8 cellular contexts compared by ENCODE assay signal in genomic region chrX:40734956-40735317, GRCh38. TPM values are rescaled to one million over a fixed set of nuclear protein-coding genes. Genes with fewer than 3 reads are reported as not detected.
DNase-seq lines count a peak whose midpoint lies in the region; ATAC-seq, FAIRE-seq and TF ChIP-seq lines count a peak whose summit lies in the region.

No MANE protein-coding gene starts in this region.

- 6% methylated on average over 3 of the region's 20 CpGs for WGBS in esophagus muscularis mucosa

- FAIRE-seq in GM12892 (lab: Jason Lieb, UNC) = no peak

- H3K4me2 ChIP-seq in DND-41 (ENCODE audit: insufficient read depth, low read length) = peak overlapping the region; percentile 74
- H3K4me2 ChIP-seq in neural progenitor cell = peak overlapping the region; percentile 76

- peaks cover 12% of the 10 kb centered on the region for H3F3A ChIP-seq in neural progenitor cell (ENCODE audit: low read depth)

- no peak for TF ChIP-seq CTCF in DND-41 (IDR thresholded peaks at IDR 0.05; ENCODE audit: borderline replicate concordance, extremely low read depth, low read length, poor library complexity, severe bottlenecking)
- TF ChIP-seq CTCF in esophagus muscularis mucosa (IDR thresholded peaks at IDR 0.05) = no peak
- TF ChIP-seq CTCF in neural progenitor cell (IDR thresholded peaks at IDR 0.05) = no peak

- peaks cover 63% of the 10 kb centered on the region for H3K79me2 ChIP-seq in DND-41 (ENCODE audit: insufficient read depth, low read length)
- H3K79me2 ChIP-seq in neural progenitor cell (ENCODE audit: low read depth) = peaks cover 50% of the 10 kb centered on the region

- intact Hi-C loops in esophagus muscularis mucosa (cut with DNase I) = loop anchor here (10.0 kb wide), 2 partner anchors 350 to 380 kb away; partner anchors contain the start of gene USP9X

- H3K4me1 ChIP-seq in DND-41 (ENCODE audit: insufficient read depth, low read length) = peaks cover 35% of the 10 kb centered on the region
- H3K4me1 ChIP-seq in esophagus muscularis mucosa = peaks cover 0 to 43% (median 35%) of the 10 kb centered on the region in 4 donors
- peaks cover 12% of the 10 kb centered on the region for H3K4me1 ChIP-seq in neural progenitor cell

- H3K9ac ChIP-seq in DND-41 (ENCODE audit: low read depth, low read length) (peak overlapping the region; percentile 76), neural progenitor cell (peak overlapping the region; percentile 59)

- H3K4me1 Mint-ChIP-seq in neural progenitor cell = peaks cover 14% of the 10 kb centered on the region

- no peak for TF ChIP-seq EP300 in esophagus muscularis mucosa (IDR thresholded peaks at IDR 0.05)

- H3K9me3 Mint-ChIP-seq in neural progenitor cell = peaks cover 4% of the 10 kb centered on the region

- peaks cover 3% of the 10 kb centered on the region for H3K36me3 Mint-ChIP-seq in neural progenitor cell

- H3K27ac ChIP-seq in DND-41 (ENCODE audit: low read length) = peak overlapping the region; percentile 95
- peak overlapping the region; percentile 85 to 96 (median 93) for H3K27ac ChIP-seq in esophagus muscularis mucosa (replicated peaks in 1 of 4)
- H3K27ac ChIP-seq in neural progenitor cell = peak overlapping the region; percentile 94

- ATAC-seq in DND-41 (ENCODE audit: insufficient read depth, low read depth) = peak; percentile 37
- ATAC-seq in HG03342 (IDR thresholded peaks at IDR 0.05; ENCODE audit: unreplicated experiment) = peak; percentile 19
- ATAC-seq in HG03354 (IDR thresholded peaks at IDR 0.05; ENCODE audit: poor library complexity, severe bottlenecking, unreplicated experiment) = no peak
- ATAC-seq in GM18870 (IDR thresholded peaks at IDR 0.05; ENCODE audit: unreplicated experiment) = no peak

- H3K27me3 ChIP-seq in DND-41 (ENCODE audit: insufficient read depth, low read length, poor library complexity) = no peaks in the 10 kb centered on the region
- peaks cover 0 to 4% (median 0%) of the 10 kb centered on the region in 4 donors for H3K27me3 ChIP-seq in esophagus muscularis mucosa
- H3K27me3 ChIP-seq in neural progenitor cell = no peaks in the 10 kb centered on the region

- H2AFZ ChIP-seq in DND-41 (ENCODE audit: low read depth, low read length) (peak overlapping the region; percentile 65), neural progenitor cell (replicated peaks) (no peak overlapping the region)

- H3K9me3 ChIP-seq in DND-41 (ENCODE audit: insufficient read depth, low read length, severe bottlenecking) (no peaks in the 10 kb centered on the region), esophagus muscularis mucosa (no peaks in the 10 kb centered on the region), neural progenitor cell (ENCODE audit: low read depth) (no peaks in the 10 kb centered on the region)

- DNase-seq in DND-41 (peak; percentile 46), esophagus muscularis mucosa (ENCODE audit: extremely low spot score) (no peak), neural progenitor cell (ENCODE audit: low spot score) (no peak), GM12892 (ENCODE audit: insufficient read length) (no peak)
- peak; percentile 34 for DNase-seq in activated CD4-positive, alpha-beta T cell treated with anti-CD3 and anti-CD28 coated beads for 48 hours

- TF ChIP-seq POLR2A in esophagus muscularis mucosa (IDR thresholded peaks at IDR 0.05; ENCODE audit: low read depth) = no peak
- no peak for TF ChIP-seq POLR2A in GM12892 (IDR thresholded peaks at IDR 0.05; ENCODE audit: low read depth, low read length)

- H3K4me3 Mint-ChIP-seq in neural progenitor cell = peak overlapping the region; percentile 93

- H3K27ac Mint-ChIP-seq in neural progenitor cell = peak overlapping the region; percentile 96

- peaks cover 2% of the 10 kb centered on the region for H3K27me3 Mint-ChIP-seq in neural progenitor cell (ENCODE audit: insufficient read depth, low read depth)

- no peaks in the 10 kb centered on the region for H3K36me3 ChIP-seq in DND-41 (ENCODE audit: insufficient read depth, low read length)
- no peaks in the 10 kb centered on the region for H3K36me3 ChIP-seq in esophagus muscularis mucosa
- H3K36me3 ChIP-seq in neural progenitor cell = no peaks in the 10 kb centered on the region

- H4K20me1 ChIP-seq in DND-41 (ENCODE audit: insufficient read depth, low read length) = no peaks in the 10 kb centered on the region; the same call in 1 of the 2 replicates
- H4K20me1 ChIP-seq in neural progenitor cell (ENCODE audit: low read depth) = peaks cover 31% of the 10 kb centered on the region

- peak overlapping the region; percentile 34 to 66 for H3K4me3 ChIP-seq in DND-41 (ENCODE audit: low read depth in 1 of 2, low read length in 2 of 2)
- H3K4me3 ChIP-seq in esophagus muscularis mucosa = peak overlapping the region; percentile 71 to 78 (median 73)
- H3K4me3 ChIP-seq in neural progenitor cell = peak overlapping the region; percentile 67

RNA-seq across cellular contexts. Expression of gene MED14, which starts 0.4 kb away (rescaled TPM):
- total RNA-seq in esophagus muscularis mucosa (10 to 100 TPM; 20.0 to 29.9 (median 24.3) TPM), neural progenitor cell (ENCODE audit: low replicate concordance) (43.0 and 56.4 TPM in 2 replicates)
- polyA plus RNA-seq in GM12892 (2012; ENCODE audit: missing spikeins) = 29.4 TPM

Comparison
In these comparisons a context has a peak if more than half of its experiments do, and no peak if none do; other contexts are left out.
1. ATAC-seq: peak in DND-41 (single experiment) and HG03342 (single experiment); none in HG03354 (single experiment) and GM18870 (single experiment).
2. DNase-seq: peak in DND-41 (single experiment) and activated CD4-positive, alpha-beta T cell treated with anti-CD3 and anti-CD28 coated beads for 48 hours (single experiment); none in esophagus muscularis mucosa (single experiment), neural progenitor cell (single experiment) and GM12892 (single experiment).
3. Peak in every context shown above with its lines, with median percentiles within 50 percentile points of each other: H3K27ac ChIP-seq and H3K4me3 ChIP-seq.